In the genomic region with DNA sequence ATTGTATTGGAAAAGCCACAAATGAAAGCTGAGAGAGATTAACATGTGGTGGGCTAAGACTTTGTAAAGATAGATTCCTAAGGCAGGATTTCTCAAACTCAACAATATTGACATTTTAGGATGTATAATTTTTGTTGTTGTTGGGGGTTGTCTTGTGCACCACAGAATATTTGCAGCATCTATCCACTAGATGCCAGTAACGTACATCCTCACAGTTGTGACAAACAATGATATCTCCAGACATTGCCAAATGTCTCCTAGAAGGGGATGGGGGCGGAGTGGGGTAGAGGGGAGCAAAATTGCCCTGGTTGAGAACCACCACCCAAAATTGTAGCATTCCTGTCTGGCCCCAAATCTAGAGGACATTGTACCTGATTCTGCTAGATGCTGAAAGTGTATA, we compare ENCODE assay signal across 8 cellular contexts. TPM values are rescaled to one million over a fixed set of nuclear protein-coding genes. Genes with fewer than 3 reads are reported as not detected.
DNase-seq lines count a peak whose midpoint lies in the region; ATAC-seq and TF ChIP-seq lines count a peak whose summit lies in the region.

No MANE protein-coding gene starts in this region.

- CTCF ChIA-PET in RWPE1 (lab: Yijun Ruan, JAX): interaction anchor here (0.6 to 0.9 kb wide), 9 partner anchors 13 to 547 kb away, joined by 3 to 6 read pairs (median 3); no protein-coding TSS in a partner anchor

- no peaks in the 10 kb centered on the region for H3K4me1 Mint-ChIP-seq in activated T-cell treated with anti-CD3 and anti-CD28 coated beads, Interleukin-2, amount 50 U/mL, for 72 hours (ENCODE audit: low read depth)

- H3K4me1 ChIP-seq in foreskin keratinocyte: peaks cover 4% of the 10 kb centered on the region

- TF ChIP-seq CTCF in RWPE1 (conservative IDR thresholded peaks at IDR 0.05; ENCODE audit: low read depth) (peak; percentile 73), foreskin keratinocyte (conservative IDR thresholded peaks at IDR 0.05) (peak; percentile 86)

- no peaks in the 10 kb centered on the region for H3K9me3 Mint-ChIP-seq in activated T-cell treated with anti-CD3 and anti-CD28 coated beads, Interleukin-2, amount 50 U/mL, for 72 hours

- no peaks in the 10 kb centered on the region for H3K36me3 Mint-ChIP-seq in activated T-cell treated with anti-CD3 and anti-CD28 coated beads, Interleukin-2, amount 50 U/mL, for 72 hours (ENCODE audit: insufficient read depth in 2 of 2)

- peak; percentile 5 for DNase-seq in Daoy (ENCODE audit: low read depth)
- DNase-seq in RWPE1 (ENCODE audit: low spot score): peak; percentile 57
- DNase-seq in foreskin keratinocyte: peak in 1 of 2 donors; percentile 46
- peak; percentile 59 for DNase-seq in renal cortical epithelial cell (ENCODE audit: low read depth)
- DNase-seq in NCI-H2107 treated with DMSO at 0.1 percent for 48 hours (lab: John Stamatoyannopoulos, UW; ENCODE audit: unreplicated experiment): no peak
- DNase-seq in activated T-cell treated with anti-CD3 and anti-CD28 coated beads, Interleukin-2, amount 50 U/mL, for 72 hours: no peak

- no peak overlapping the region for H3K4me3 Mint-ChIP-seq in activated T-cell treated with anti-CD3 and anti-CD28 coated beads, Interleukin-2, amount 50 U/mL, for 72 hours

- POLR2A ChIA-PET in RWPE1 (lab: Yijun Ruan, JAX; ENCODE audit: low non-redundant PET): no interaction called here

- H3K27ac Mint-ChIP-seq in activated T-cell treated with anti-CD3 and anti-CD28 coated beads, Interleukin-2, amount 50 U/mL, for 72 hours: no peak overlapping the region

- ATAC-seq in GM19438 (IDR thresholded peaks at IDR 0.05; ENCODE audit: low read depth, unreplicated experiment) (peak; percentile 82), HG03439 (IDR thresholded peaks at IDR 0.05; ENCODE audit: unreplicated experiment) (peak; percentile 64), foreskin keratinocyte (peak; percentile 75)
- ATAC-seq in activated T-cell treated with anti-CD3 and anti-CD28 coated beads, Interleukin-2, amount 50 U/mL, for 72 hours (replicated peaks in 1 of 2): no peak

- H3K27me3 ChIP-seq in foreskin keratinocyte: no peaks in the 10 kb centered on the region

- H3K27ac ChIP-seq in RWPE1: no peak overlapping the region
- H3K27ac ChIP-seq in foreskin keratinocyte: no peak overlapping the region

- H3K27me3 Mint-ChIP-seq in activated T-cell treated with anti-CD3 and anti-CD28 coated beads, Interleukin-2, amount 50 U/mL, for 72 hours (ENCODE audit: low read depth): peaks cover 9% of the 10 kb centered on the region

RNA-seq across cellular contexts. Expression of gene CBR4, which starts 14.7 kb away (rescaled TPM):
- 3.4 and 5.8 TPM in 2 replicates for total RNA-seq in Daoy (2014; rRNA removed; shearing (Covaris generic))
- total RNA-seq in foreskin keratinocyte (13.0 and 14.0 TPM in 2 replicates), renal cortical epithelial cell (17.9 and 28.3 TPM in 2 replicates)
- 6.5 and 8.7 TPM in 2 replicates for polyA plus RNA-seq in foreskin keratinocyte
- total RNA-seq in activated T-cell treated with anti-CD3 and anti-CD28 coated beads, Interleukin-2, amount 50 U/mL, for 72 hours: 10 to 100 TPM; 24.4 TPM

Comparison
In these comparisons a context has a peak if more than half of its experiments do, and no peak if none do; other contexts are left out.
1. DNase-seq: peak in Daoy (single experiment), RWPE1 (single experiment) and renal cortical epithelial cell (single experiment); none in NCI-H2107 treated with DMSO at 0.1 percent for 48 hours (single experiment) and activated T-cell treated with anti-CD3 and anti-CD28 coated beads, Interleukin-2, amount 50 U/mL, for 72 hours (0 of 2).
2. ATAC-seq: peak in GM19438 (single experiment), HG03439 (single experiment) and foreskin keratinocyte (single experiment); none in activated T-cell treated with anti-CD3 and anti-CD28 coated beads, Interleukin-2, amount 50 U/mL, for 72 hours (0 of 2).